In the genomic region with DNA sequence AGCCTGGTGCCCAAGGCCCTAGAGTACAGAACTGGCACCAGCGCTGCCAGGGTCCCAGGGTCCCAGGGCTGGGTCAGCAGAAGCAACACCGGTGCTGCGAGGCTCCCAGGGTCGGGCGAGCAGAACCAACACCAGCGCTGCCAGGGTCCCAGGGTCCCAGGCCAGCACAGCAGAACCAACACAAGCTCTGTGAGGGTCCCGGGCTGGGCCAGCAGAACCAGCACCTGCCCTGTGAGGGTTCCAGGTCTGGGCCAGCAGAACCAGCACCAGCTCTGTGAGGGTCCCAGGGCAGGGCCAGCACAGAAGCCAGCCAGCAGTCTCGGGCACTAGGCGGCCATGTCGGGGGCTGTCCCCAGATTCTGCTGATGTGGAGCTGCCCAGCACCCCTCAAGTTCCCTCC, we compare ENCODE assay signal across 10 cellular contexts.
"Had no signal": no experiment of that assay in that cellular context is flagged by ENCODE, and none has a peak within 500 bp of the region (broad histone marks: within the 10 kb centered on the region; RNA-seq: fewer than 3 reads in every experiment).

No MANE protein-coding gene starts in this region.

- ATAC-seq: GM23338, HCT116 had no signal

- H2AFZ ChIP-seq: GM23248 had no signal

- DNase-seq: GM23248, GOT3, H7, H9, HCEC 1CT, HFFc6 had no signal

- H3K9ac ChIP-seq: GM23248 had no signal

- H3K4me3 Mint-ChIP-seq: GM23338, HFFc6 had no signal

- H3K27ac Mint-ChIP-seq: GM23338, H9, HFFc6 had no signal

- H3K36me3 ChIP-seq: HAP-1 had no signal

- FAIRE-seq: H54 had no signal

- H3K4me3 ChIP-seq: GM23248, GM23338, HAP-1 had no signal

- H3K9me3 Mint-ChIP-seq: H9 had no signal

- H3K9me3 ChIP-seq: HAP-1 had no signal

- H3K4me1 ChIP-seq: HAP-1 had no signal

- H3K4me2 ChIP-seq: GM23338 had no signal

- H3K27ac ChIP-seq: GM23248 had no signal
